ENCODE assay signal across 9 cellular contexts in genomic region chr2:10688921-10689807, GRCh38. TPM values are rescaled to one million over a fixed set of nuclear protein-coding genes. Genes with fewer than 3 reads are reported as not detected.
DNase-seq lines count a peak whose midpoint lies in the region; ATAC-seq and TF ChIP-seq lines count a peak whose summit lies in the region.
"Had no signal": no experiment of that assay in that cellular context is flagged by ENCODE, and none has a peak within 500 bp of the region (broad histone marks: within the 10 kb centered on the region; RNA-seq: fewer than 3 reads in every experiment).

No MANE protein-coding gene starts in this region.

- H3K4me1 ChIP-seq in DOHH2 (ENCODE audit: control insufficient read depth, low read length) (peaks cover 38% of the 10 kb centered on the region), Karpas-422 (ENCODE audit: low read length) (peaks cover 29% of the 10 kb centered on the region)

- H3K27me3 ChIP-seq in DOHH2 (ENCODE audit: control insufficient read depth, low read length) (no peaks in the 10 kb centered on the region), Karpas-422 (ENCODE audit: low read length) (no peaks in the 10 kb centered on the region), dorsolateral prefrontal cortex (no peaks in the 10 kb centered on the region)

- H3K79me2 ChIP-seq in DOHH2 (ENCODE audit: control insufficient read depth, low read length) (peaks cover 71% of the 10 kb centered on the region), Karpas-422 (ENCODE audit: low read length) (peaks cover 61% of the 10 kb centered on the region)

- H3K36me3 ChIP-seq in DOHH2 (ENCODE audit: control insufficient read depth, low read length) (peaks cover 40% of the 10 kb centered on the region), Karpas-422 (ENCODE audit: insufficient read depth, low read length) (no peaks in the 10 kb centered on the region; the same call in 1 of the 2 replicates)

- peak overlapping the region; percentile 97 for H3K9ac ChIP-seq in Karpas-422 (ENCODE audit: low read length)

- no peaks in the 10 kb centered on the region for H3K9me2 ChIP-seq in DOHH2 (replicated peaks; ENCODE audit: control insufficient read depth, low read length)
- H3K9me2 ChIP-seq in Karpas-422 (replicated peaks; ENCODE audit: insufficient read depth, low read length) = no peaks in the 10 kb centered on the region

- peak; percentile 25 for ATAC-seq in GM21528 (IDR thresholded peaks at IDR 0.05; ENCODE audit: low FRiP score, unreplicated experiment)

- intact Hi-C loops in dorsolateral prefrontal cortex (cut with DNase I) = no loop called here

- H3K27ac ChIP-seq in DOHH2 (ENCODE audit: low read depth, low read length) (peak overlapping the region; percentile 45), Karpas-422 (ENCODE audit: low read length) (no peak overlapping the region), dorsolateral prefrontal cortex (peak overlapping the region in 57 of 59 donors; percentile 47 to 95 (median 84))

- peak overlapping the region; percentile 87; the same call in 1 of the 2 replicates for H2AFZ ChIP-seq in Karpas-422 (ENCODE audit: low read length)

- H3K4me3 ChIP-seq in DOHH2 (ENCODE audit: low read length) (peak overlapping the region; percentile 98), Karpas-422 (ENCODE audit: low read length) (peak overlapping the region; percentile 91), dorsolateral prefrontal cortex (peak overlapping the region; percentile 72 to 100 (median 99))

- no peaks in the 10 kb centered on the region for H3F3A ChIP-seq in DOHH2 (ENCODE audit: control insufficient read depth, insufficient read depth)

- H3K4me2 ChIP-seq in DOHH2 (ENCODE audit: low read length) (peak overlapping the region; percentile 91), Karpas-422 (ENCODE audit: low read depth, low read length, poor library complexity, severe bottlenecking) (peak overlapping the region; percentile 85)

- H3K9me3 ChIP-seq in DOHH2 (ENCODE audit: control insufficient read depth, insufficient read depth, low read length) (no peaks in the 10 kb centered on the region), Karpas-422 (ENCODE audit: low read length) (no peaks in the 10 kb centered on the region)

- DNase-seq in Karpas-422 (no peak), dorsolateral prefrontal cortex (peak in 5 of 10 donors; percentile 16 to 45 (median 31)), mucosa of gallbladder (ENCODE audit: low spot score) (peak; percentile 12), retina (no peak), NOMO-1 treated with dmso at 0.1 percent for 144 hours (lab: John Stamatoyannopoulos, UW; ENCODE audit: unreplicated experiment) (no peak), NCI-H774 (lab: John Stamatoyannopoulos, UW) (no peak)

- peaks cover 17% of the 10 kb centered on the region for H4K20me1 ChIP-seq in DOHH2 (ENCODE audit: control insufficient read depth, insufficient read depth, low read depth, low read length)
- H4K20me1 ChIP-seq in Karpas-422 (ENCODE audit: insufficient read depth, low read depth, low read length) = peaks cover 35% of the 10 kb centered on the region

- no peak for TF ChIP-seq CTCF in DOHH2 (IDR thresholded peaks at IDR 0.05; ENCODE audit: low read depth, low read length, poor library complexity, severe bottlenecking)
- no peak for TF ChIP-seq CTCF in dorsolateral prefrontal cortex (IDR thresholded peaks at IDR 0.05 in 54 of 56, conservative IDR thresholded peaks at IDR 0.05 in 2 of 56; ENCODE audit: low read depth in 1 of 56, partially characterized antibody in 56 of 56)

RNA-seq across cellular contexts. Expression of gene NOL10, which starts 0.6 kb away (rescaled TPM):
- 16.6 and 19.6 TPM in 2 replicates for total RNA-seq in Karpas-422 (2014; rRNA removed; shearing (Covaris generic); ENCODE audit: low replicate concordance)
- total RNA-seq in dorsolateral prefrontal cortex = 10 to 100 TPM; 17.6 to 32.8 (median 24.2) TPM
- total RNA-seq in mucosa of gallbladder = 19.2 TPM

RNA-seq across cellular contexts. Expression of gene ATP6V1C2, which starts 32.3 kb away (rescaled TPM):
- total RNA-seq in Karpas-422 (2014; rRNA removed; shearing (Covaris generic); ENCODE audit: low replicate concordance) = not detected in 2 replicates
- total RNA-seq in dorsolateral prefrontal cortex = 1 to 10 TPM in 89 of 120 experiments, under 1 TPM in 28, not detected in 3; 0.31 to 7.1 (median 1.6) TPM
- 0.26 TPM for total RNA-seq in mucosa of gallbladder
- total RNA-seq: T-helper 2 cell treated with Interferon-gamma antibody and Interleukin-4, amounts not matched to agents 100 ng/mL and 5 ng/mL, for 36 hours had no signal
